In the genomic region with DNA sequence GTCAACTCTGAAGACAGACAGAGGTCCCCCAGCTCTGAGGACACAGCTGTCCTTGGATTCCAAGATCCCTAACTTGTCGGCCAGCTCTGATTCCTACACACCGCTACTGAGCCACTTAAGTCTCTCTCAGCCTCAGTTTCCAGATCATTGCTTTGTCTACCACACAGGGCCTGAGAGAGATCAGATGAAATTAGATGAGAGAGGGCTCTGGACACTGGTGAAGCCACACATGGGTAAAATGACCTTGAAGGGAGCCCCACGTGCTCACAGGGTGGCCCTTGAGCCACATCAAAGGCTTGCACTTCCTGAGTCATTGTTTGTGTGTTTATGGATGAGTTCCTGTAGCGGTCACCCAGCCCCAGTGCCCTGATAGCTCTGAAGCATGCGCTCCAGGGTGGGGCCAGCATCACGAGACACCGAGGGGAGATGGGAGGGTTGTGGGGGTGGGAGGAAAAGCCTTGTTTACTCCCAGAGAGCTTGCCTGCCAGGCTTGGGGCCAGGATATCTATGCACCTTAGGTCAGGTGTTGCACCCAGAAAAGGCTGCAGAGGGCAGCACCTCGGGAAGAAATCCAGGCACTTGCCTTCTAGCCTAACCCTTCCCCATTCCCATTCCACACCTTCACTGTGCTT, we compare ENCODE assay signal across 12 cellular contexts. TPM values are rescaled to one million over a fixed set of nuclear protein-coding genes. Genes with fewer than 3 reads are reported as not detected.
DNase-seq lines count a peak whose midpoint lies in the region; ATAC-seq and TF ChIP-seq lines count a peak whose summit lies in the region.
"Had no signal": no experiment of that assay in that cellular context is flagged by ENCODE, and none has a peak within 500 bp of the region (broad histone marks: within the 10 kb centered on the region; RNA-seq: fewer than 3 reads in every experiment).

No MANE protein-coding gene starts in this region.

- no peaks in the 10 kb centered on the region for H3K9me2 ChIP-seq in MM.1S (replicated peaks; ENCODE audit: insufficient read depth, low read length)

- no peaks in the 10 kb centered on the region for H3K79me2 ChIP-seq in MM.1S (ENCODE audit: low read length)

- no peak overlapping the region for H3K27ac ChIP-seq in MM.1S (ENCODE audit: low read length)
- no peak overlapping the region for H3K27ac ChIP-seq in aorta (ENCODE audit: low read depth in 1 of 2, low read length in 2 of 2)

- H3K27me3 ChIP-seq in MM.1S (replicated peaks; ENCODE audit: insufficient read depth, low read length): no peaks in the 10 kb centered on the region
- no peaks in the 10 kb centered on the region for H3K27me3 ChIP-seq in aorta (ENCODE audit: control insufficient read depth in 1 of 2, insufficient read depth in 2 of 2, low read length in 1 of 2)

- intact Hi-C loops in aorta (cut with DNase I): no loop called here

- peak; percentile 36 for DNase-seq in ELR (ENCODE audit: low read depth)
- DNase-seq in MM.1S: peak; percentile 9
- no peak for DNase-seq in choroid plexus epithelial cell (ENCODE audit: low read depth)
- DNase-seq in nephron progenitor cell: peak; percentile 13
- no peak for DNase-seq in activated T-cell treated with anti-CD3 and anti-CD28 coated beads, Interleukin-2, amount 50 U/mL, for 72 hours
- DNase-seq in aorta: no peak
- DNase-seq in stimulated activated naive CD4-positive, alpha-beta T cell (lab: John Stamatoyannopoulos, UW): no peak
- DNase-seq: activated CD4-positive, alpha-beta memory T cell treated with anti-CD3 and anti-CD28 coated beads for 36 hours; NCI-H524 treated with DMSO at 0.1 percent for 48 hours had no signal

- peaks cover 7% of the 10 kb centered on the region for H3K27me3 Mint-ChIP-seq in nephron progenitor cell (ENCODE audit: low read depth, poor library complexity)
- H3K27me3 Mint-ChIP-seq in activated T-cell treated with anti-CD3 and anti-CD28 coated beads, Interleukin-2, amount 50 U/mL, for 72 hours (ENCODE audit: low read depth): no peaks in the 10 kb centered on the region

- H3F3A ChIP-seq in MM.1S (ENCODE audit: insufficient read depth, low read length): no peaks in the 10 kb centered on the region

- 0 out of 2 replicates have a peak, but pooled peaks cover 4% of the 10 kb centered on the region for H4K20me1 ChIP-seq in MM.1S (ENCODE audit: insufficient read depth, low read length)

- H3K36me3 Mint-ChIP-seq in nephron progenitor cell (ENCODE audit: low read depth): no peaks in the 10 kb centered on the region
- H3K36me3 Mint-ChIP-seq in activated T-cell treated with anti-CD3 and anti-CD28 coated beads, Interleukin-2, amount 50 U/mL, for 72 hours (ENCODE audit: insufficient read depth in 2 of 2): no peaks in the 10 kb centered on the region
- H3K36me3 Mint-ChIP-seq: activated CD4-positive, alpha-beta memory T cell treated with anti-CD3 and anti-CD28 coated beads for 36 hours had no signal

- no peak overlapping the region for H3K9ac ChIP-seq in MM.1S (ENCODE audit: low read length)

- 31 to 42% methylated on average over 8 of the region's 8 CpGs for WGBS in aorta, 2 donors

- H3K4me3 ChIP-seq in MM.1S (ENCODE audit: low read length) (no peak overlapping the region), choroid plexus epithelial cell (ENCODE audit: low read depth, low read length) (no peak overlapping the region), aorta (ENCODE audit: low read length in 2 of 2) (no peak overlapping the region)

- H3K4me2 ChIP-seq in MM.1S (ENCODE audit: low read depth, low read length): no peak overlapping the region

- H3K36me3 ChIP-seq in MM.1S (replicated peaks; ENCODE audit: insufficient read depth, low read length): no peaks in the 10 kb centered on the region
- H3K36me3 ChIP-seq in aorta (ENCODE audit: control insufficient read depth in 1 of 2, insufficient read depth in 2 of 2, low read length in 1 of 2): no peaks in the 10 kb centered on the region

- no peak overlapping the region for H2AFZ ChIP-seq in MM.1S (ENCODE audit: low read length)

- TF ChIP-seq CTCF in MM.1S (IDR thresholded peaks at IDR 0.05; ENCODE audit: low read length): 0 out of 2 replicates have a peak, but pooled peaks have one; percentile 6
- TF ChIP-seq CTCF in choroid plexus epithelial cell (conservative IDR thresholded peaks at IDR 0.05; ENCODE audit: low read depth, low read length): peak; percentile 3
- peak; percentile 24 for TF ChIP-seq CTCF in nephron progenitor cell (IDR thresholded peaks at IDR 0.05)

- H3K4me3 Mint-ChIP-seq in nephron progenitor cell: no peak overlapping the region
- H3K4me3 Mint-ChIP-seq in activated T-cell treated with anti-CD3 and anti-CD28 coated beads, Interleukin-2, amount 50 U/mL, for 72 hours: no peak overlapping the region
- H3K4me3 Mint-ChIP-seq: activated CD4-positive, alpha-beta memory T cell treated with anti-CD3 and anti-CD28 coated beads for 36 hours had no signal

- H3K4me1 ChIP-seq in MM.1S (ENCODE audit: low read length) (no peaks in the 10 kb centered on the region), aorta (ENCODE audit: control insufficient read depth in 1 of 2, insufficient read depth in 2 of 2, low read length in 2 of 2) (no peaks in the 10 kb centered on the region)

- H3K9me3 ChIP-seq in MM.1S (replicated peaks; ENCODE audit: insufficient read depth, low read length) (no peaks in the 10 kb centered on the region), aorta (ENCODE audit: control insufficient read depth, low read length) (no peaks in the 10 kb centered on the region)

- H3K27ac Mint-ChIP-seq in nephron progenitor cell: no peak overlapping the region
- H3K27ac Mint-ChIP-seq in activated T-cell treated with anti-CD3 and anti-CD28 coated beads, Interleukin-2, amount 50 U/mL, for 72 hours: no peak overlapping the region
- H3K27ac Mint-ChIP-seq: activated CD4-positive, alpha-beta memory T cell treated with anti-CD3 and anti-CD28 coated beads for 36 hours had no signal

- peaks cover 19% of the 10 kb centered on the region for H3K9me3 Mint-ChIP-seq in nephron progenitor cell
- H3K9me3 Mint-ChIP-seq in activated T-cell treated with anti-CD3 and anti-CD28 coated beads, Interleukin-2, amount 50 U/mL, for 72 hours: no peaks in the 10 kb centered on the region

- H3K4me1 Mint-ChIP-seq in nephron progenitor cell: peaks cover 9% of the 10 kb centered on the region
- no peaks in the 10 kb centered on the region for H3K4me1 Mint-ChIP-seq in activated T-cell treated with anti-CD3 and anti-CD28 coated beads, Interleukin-2, amount 50 U/mL, for 72 hours (ENCODE audit: low read depth)

- ATAC-seq in activated T-cell treated with anti-CD3 and anti-CD28 coated beads, Interleukin-2, amount 50 U/mL, for 72 hours (replicated peaks in 1 of 2): no peak
- ATAC-seq in aorta (ENCODE audit: low FRiP score): no peak
- ATAC-seq in GM19397 (IDR thresholded peaks at IDR 0.05; ENCODE audit: unreplicated experiment): no peak

RNA-seq across cellular contexts. Expression of a gene that starts 32.7 kb away (rescaled TPM):
- total RNA-seq in activated T-cell treated with anti-CD3 and anti-CD28 coated beads, Interleukin-2, amount 50 U/mL, for 72 hours: not detected
- under 1 TPM in 1 of 2 donors, not detected in 1; 0.45 TPM for total RNA-seq in aorta
- polyA plus RNA-seq in aorta: under 1 TPM in 1 of 2 donors, not detected in 1; 0.13 TPM
- total RNA-seq: activated CD4-positive, alpha-beta memory T cell treated with anti-CD3 and anti-CD28 coated beads for 36 hours; astrocyte; glomerular endothelial cell had no signal

RNA-seq across cellular contexts. Expression of a gene that starts 56.6 kb away (rescaled TPM):
- not detected for total RNA-seq in activated T-cell treated with anti-CD3 and anti-CD28 coated beads, Interleukin-2, amount 50 U/mL, for 72 hours
- 1 to 10 TPM in 1 of 2 donors, under 1 TPM in 1; 0.45 to 2.5 TPM for total RNA-seq in aorta
- polyA plus RNA-seq in aorta: not detected
- total RNA-seq: activated CD4-positive, alpha-beta memory T cell treated with anti-CD3 and anti-CD28 coated beads for 36 hours had no signal

Comparison
In these comparisons a context has a peak if more than half of its experiments do, and no peak if none do; other contexts are left out.
1. DNase-seq: peak in ELR (single experiment), MM.1S (single experiment) and nephron progenitor cell (single experiment); none in choroid plexus epithelial cell (single experiment), activated T-cell treated with anti-CD3 and anti-CD28 coated beads, Interleukin-2, amount 50 U/mL, for 72 hours (0 of 2), aorta (0 of 2) and stimulated activated naive CD4-positive, alpha-beta T cell (0 of 6).
2. Peak in every context shown above with its lines, with median percentiles within 50 percentile points of each other: CTCF ChIP-seq.